Comparison of ENCODE assay signal across 2 cellular contexts in the genomic region with DNA sequence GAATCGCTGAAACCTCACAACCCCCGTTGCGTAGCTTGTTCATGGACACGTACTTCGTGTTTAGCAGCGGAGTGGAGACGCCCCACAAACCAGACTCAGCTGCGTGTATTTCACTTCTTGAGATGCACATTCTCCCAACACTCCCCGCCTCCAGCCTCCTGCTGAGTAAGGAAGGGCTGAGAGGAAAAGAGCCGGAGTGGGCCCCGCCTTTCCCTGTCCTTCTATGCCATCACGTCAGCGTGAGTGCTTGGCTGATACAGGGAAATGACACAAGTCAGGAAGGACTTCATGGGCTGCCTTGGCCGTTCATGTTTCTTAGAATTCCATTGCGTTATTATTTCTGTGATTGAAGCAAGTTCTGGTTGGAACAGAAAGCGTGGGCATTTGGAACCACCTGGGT.
TF ChIP-seq lines count a peak whose summit lies in the region.

No MANE protein-coding gene starts in this region.

TF ChIP-seq in IMR-90, 13 proteins besides CTCF, POLR2A, EP300 and RAD21:
- TF ChIP-seq BHLHE40 (IDR thresholded peaks at IDR 0.05; ENCODE audit: low read depth, low read length) (no peak), MAFK (IDR thresholded peaks at IDR 0.05; ENCODE audit: low read depth, low read length) (no peak), MXI1 (IDR thresholded peaks at IDR 0.05; ENCODE audit: borderline replicate concordance, low read depth, low read length) (no peak), SMC3 (IDR thresholded peaks at IDR 0.05; ENCODE audit: low read depth, low read length) (no peak), MAZ (IDR thresholded peaks at IDR 0.05; ENCODE audit: borderline replicate concordance, low read depth, low read length) (no peak), RCOR1 (IDR thresholded peaks at IDR 0.05; ENCODE audit: insufficient replicate concordance, low read length) (no peak), RFX5 (IDR thresholded peaks at IDR 0.05; ENCODE audit: low read depth, low read length) (no peak), NFE2L2 (IDR thresholded peaks at IDR 0.05; ENCODE audit: low read depth, low read length) (no peak), CHD1 (IDR thresholded peaks at IDR 0.05; ENCODE audit: low read depth, low read length) (no peak), FOS (IDR thresholded peaks at IDR 0.05; ENCODE audit: low read depth, low read length) (no peak), CEBPB (IDR thresholded peaks at IDR 0.05; ENCODE audit: low read depth, low read length) (no peak)
- TF ChIP-seq, protein P1, sequence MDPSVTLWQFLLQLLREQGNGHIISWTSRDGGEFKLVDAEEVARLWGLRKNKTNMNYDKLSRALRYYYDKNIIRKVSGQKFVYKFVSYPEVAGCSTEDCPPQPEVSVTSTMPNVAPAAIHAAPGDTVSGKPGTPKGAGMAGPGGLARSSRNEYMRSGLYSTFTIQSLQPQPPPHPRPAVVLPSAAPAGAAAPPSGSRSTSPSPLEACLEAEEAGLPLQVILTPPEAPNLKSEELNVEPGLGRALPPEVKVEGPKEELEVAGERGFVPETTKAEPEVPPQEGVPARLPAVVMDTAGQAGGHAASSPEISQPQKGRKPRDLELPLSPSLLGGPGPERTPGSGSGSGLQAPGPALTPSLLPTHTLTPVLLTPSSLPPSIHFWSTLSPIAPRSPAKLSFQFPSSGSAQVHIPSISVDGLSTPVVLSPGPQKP (IDR thresholded peaks at IDR 0.05; ENCODE audit: borderline replicate concordance, low read depth, low read length) = no peak
- TF ChIP-seq, protein P2, sequence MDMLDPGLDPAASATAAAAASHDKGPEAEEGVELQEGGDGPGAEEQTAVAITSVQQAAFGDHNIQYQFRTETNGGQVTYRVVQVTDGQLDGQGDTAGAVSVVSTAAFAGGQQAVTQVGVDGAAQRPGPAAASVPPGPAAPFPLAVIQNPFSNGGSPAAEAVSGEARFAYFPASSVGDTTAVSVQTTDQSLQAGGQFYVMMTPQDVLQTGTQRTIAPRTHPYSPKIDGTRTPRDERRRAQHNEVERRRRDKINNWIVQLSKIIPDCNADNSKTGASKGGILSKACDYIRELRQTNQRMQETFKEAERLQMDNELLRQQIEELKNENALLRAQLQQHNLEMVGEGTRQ (IDR thresholded peaks at IDR 0.05; ENCODE audit: low read depth, low read length) = no peak

TF ChIP-seq in H1, 55 proteins besides CTCF, POLR2A, EP300 and RAD21:
- TF ChIP-seq TBP (IDR thresholded peaks at IDR 0.05; ENCODE audit: low read depth, low read length) (no peak), HDAC6 (IDR thresholded peaks at IDR 0.05; ENCODE audit: low read depth, low read length) (no peak), KDM5A (IDR thresholded peaks at IDR 0.05; ENCODE audit: low read length) (no peak), SIN3A (conservative IDR thresholded peaks at IDR 0.05 in 1 of 2, IDR thresholded peaks at IDR 0.05 in 1 of 2; ENCODE audit: low read depth in 1 of 2, low read length in 2 of 2) (no peak), CHD2 (IDR thresholded peaks at IDR 0.05; ENCODE audit: low read length) (no peak), RFX5 (IDR thresholded peaks at IDR 0.05; ENCODE audit: borderline replicate concordance, low read depth, low read length) (no peak), HDAC2 (IDR thresholded peaks at IDR 0.05; ENCODE audit: borderline replicate concordance in 1 of 2, low read depth in 2 of 2, low read length in 2 of 2) (no peak), CBX5 (IDR thresholded peaks at IDR 0.05; ENCODE audit: low read depth, low read length) (no peak), EZH2 (IDR thresholded peaks at IDR 0.05; ENCODE audit: low read depth, low read length, severe bottlenecking) (no peak), SP1 (IDR thresholded peaks at IDR 0.05; ENCODE audit: low read depth, low read length) (no peak)
- TF ChIP-seq, protein P3, sequence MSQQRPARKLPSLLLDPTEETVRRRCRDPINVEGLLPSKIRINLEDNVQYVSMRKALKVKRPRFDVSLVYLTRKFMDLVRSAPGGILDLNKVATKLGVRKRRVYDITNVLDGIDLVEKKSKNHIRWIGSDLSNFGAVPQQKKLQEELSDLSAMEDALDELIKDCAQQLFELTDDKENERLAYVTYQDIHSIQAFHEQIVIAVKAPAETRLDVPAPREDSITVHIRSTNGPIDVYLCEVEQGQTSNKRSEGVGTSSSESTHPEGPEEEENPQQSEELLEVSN (IDR thresholded peaks at IDR 0.05) = no peak
- TF ChIP-seq, protein P4, sequence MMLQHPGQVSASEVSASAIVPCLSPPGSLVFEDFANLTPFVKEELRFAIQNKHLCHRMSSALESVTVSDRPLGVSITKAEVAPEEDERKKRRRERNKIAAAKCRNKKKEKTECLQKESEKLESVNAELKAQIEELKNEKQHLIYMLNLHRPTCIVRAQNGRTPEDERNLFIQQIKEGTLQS (IDR thresholded peaks at IDR 0.05; ENCODE audit: insufficient read depth, low read depth, low read length) = no peak
